Comparison of ENCODE assay signal across 1 cellular context in the genomic region with DNA sequence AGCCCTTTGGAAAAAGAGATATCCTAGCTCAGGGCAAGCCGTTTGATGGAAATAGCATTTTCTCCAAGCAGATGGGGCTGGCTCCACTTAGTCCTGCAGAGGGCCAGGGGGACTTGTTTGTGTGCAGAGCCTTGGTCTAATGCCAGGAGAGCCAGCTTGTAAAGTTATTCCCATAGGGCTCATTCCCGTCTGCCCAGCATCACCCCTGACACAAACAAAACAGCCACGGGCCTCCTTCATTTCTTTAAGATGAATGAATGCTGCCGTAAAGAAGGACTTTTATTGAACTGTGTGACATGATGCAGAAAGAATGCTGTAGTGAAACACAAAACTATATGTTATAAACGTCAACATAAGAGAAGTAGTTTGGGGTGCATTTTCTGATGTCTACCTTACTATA.
TF ChIP-seq lines count a peak whose summit lies in the region.

No MANE protein-coding gene starts in this region.

TF ChIP-seq in HEK293, 187 proteins besides CTCF, POLR2A, EP300 and RAD21 (continued from another document):
- TF ChIP-seq, protein P1, sequence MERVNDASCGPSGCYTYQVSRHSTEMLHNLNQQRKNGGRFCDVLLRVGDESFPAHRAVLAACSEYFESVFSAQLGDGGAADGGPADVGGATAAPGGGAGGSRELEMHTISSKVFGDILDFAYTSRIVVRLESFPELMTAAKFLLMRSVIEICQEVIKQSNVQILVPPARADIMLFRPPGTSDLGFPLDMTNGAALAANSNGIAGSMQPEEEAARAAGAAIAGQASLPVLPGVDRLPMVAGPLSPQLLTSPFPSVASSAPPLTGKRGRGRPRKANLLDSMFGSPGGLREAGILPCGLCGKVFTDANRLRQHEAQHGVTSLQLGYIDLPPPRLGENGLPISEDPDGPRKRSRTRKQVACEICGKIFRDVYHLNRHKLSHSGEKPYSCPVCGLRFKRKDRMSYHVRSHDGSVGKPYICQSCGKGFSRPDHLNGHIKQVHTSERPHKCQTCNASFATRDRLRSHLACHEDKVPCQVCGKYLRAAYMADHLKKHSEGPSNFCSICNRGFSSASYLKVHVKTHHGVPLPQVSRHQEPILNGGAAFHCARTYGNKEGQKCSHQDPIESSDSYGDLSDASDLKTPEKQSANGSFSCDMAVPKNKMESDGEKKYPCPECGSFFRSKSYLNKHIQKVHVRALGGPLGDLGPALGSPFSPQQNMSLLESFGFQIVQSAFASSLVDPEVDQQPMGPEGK (tag by site-specific recombination; IDR thresholded peaks at IDR 0.05) = peak; percentile 32; the same call in 1 of the 2 replicates
- TF ChIP-seq ZNF629 (tag by site-specific recombination; IDR thresholded peaks at IDR 0.05) (peak; percentile 86), SP7 (tag by site-specific recombination; IDR thresholded peaks at IDR 0.05) (peak; percentile 66), KLF10 (tag by site-specific recombination; IDR thresholded peaks at IDR 0.05) (peak; percentile 74), ZNF843 (tag by site-specific recombination; IDR thresholded peaks at IDR 0.05) (peak; percentile 91), ZNF211 (tag by site-specific recombination; IDR thresholded peaks at IDR 0.05; ENCODE audit: low read depth) (no peak), ZNF24 (tag by site-specific recombination; IDR thresholded peaks at IDR 0.05) (peak; percentile 99), WT1 (tag by site-specific recombination; IDR thresholded peaks at IDR 0.05) (peak; percentile 76; the same call in 1 of the 2 replicates), YY2 (tag by site-specific recombination; IDR thresholded peaks at IDR 0.05) (no peak), TRIM28 (IDR thresholded peaks at IDR 0.05; ENCODE audit: borderline replicate concordance, low read length) (peak; percentile 54; the same call in 1 of the 2 replicates), ZBTB20 (tag by site-specific recombination; IDR thresholded peaks at IDR 0.05) (0 out of 2 replicates have a peak, but pooled peaks have one; percentile 16), ZNF830 (tag by site-specific recombination; IDR thresholded peaks at IDR 0.05; ENCODE audit: low read depth) (no peak), ZNF561 (tag by site-specific recombination; IDR thresholded peaks at IDR 0.05; ENCODE audit: borderline replicate concordance) (peak; percentile 50; the same call in 1 of the 2 replicates), ZXDB (tag by site-specific recombination; IDR thresholded peaks at IDR 0.05) (peak; percentile 83), HOXD13 (CRISPR knock-in tag; IDR thresholded peaks at IDR 0.05; ENCODE audit: borderline replicate concordance) (peak; percentile 92), ZNF514 (tag by site-specific recombination; IDR thresholded peaks at IDR 0.05) (no peak), REPIN1 (tag by site-specific recombination; IDR thresholded peaks at IDR 0.05; ENCODE audit: low read depth) (no peak), GLIS1 (tag by site-specific recombination; IDR thresholded peaks at IDR 0.05) (peak; percentile 59; the same call in 1 of the 2 replicates), MYNN (tag by site-specific recombination; IDR thresholded peaks at IDR 0.05; ENCODE audit: borderline replicate concordance) (peak; percentile 90), ZNF558 (tag by site-specific recombination; IDR thresholded peaks at IDR 0.05) (peak; percentile 56; the same call in 1 of the 2 replicates), ZNF701 (tag by site-specific recombination; IDR thresholded peaks at IDR 0.05) (no peak), ZNF10 (tag by site-specific recombination; IDR thresholded peaks at IDR 0.05) (0 out of 2 replicates have a peak, but pooled peaks have one; percentile 13)
- TF ChIP-seq, protein P2, sequence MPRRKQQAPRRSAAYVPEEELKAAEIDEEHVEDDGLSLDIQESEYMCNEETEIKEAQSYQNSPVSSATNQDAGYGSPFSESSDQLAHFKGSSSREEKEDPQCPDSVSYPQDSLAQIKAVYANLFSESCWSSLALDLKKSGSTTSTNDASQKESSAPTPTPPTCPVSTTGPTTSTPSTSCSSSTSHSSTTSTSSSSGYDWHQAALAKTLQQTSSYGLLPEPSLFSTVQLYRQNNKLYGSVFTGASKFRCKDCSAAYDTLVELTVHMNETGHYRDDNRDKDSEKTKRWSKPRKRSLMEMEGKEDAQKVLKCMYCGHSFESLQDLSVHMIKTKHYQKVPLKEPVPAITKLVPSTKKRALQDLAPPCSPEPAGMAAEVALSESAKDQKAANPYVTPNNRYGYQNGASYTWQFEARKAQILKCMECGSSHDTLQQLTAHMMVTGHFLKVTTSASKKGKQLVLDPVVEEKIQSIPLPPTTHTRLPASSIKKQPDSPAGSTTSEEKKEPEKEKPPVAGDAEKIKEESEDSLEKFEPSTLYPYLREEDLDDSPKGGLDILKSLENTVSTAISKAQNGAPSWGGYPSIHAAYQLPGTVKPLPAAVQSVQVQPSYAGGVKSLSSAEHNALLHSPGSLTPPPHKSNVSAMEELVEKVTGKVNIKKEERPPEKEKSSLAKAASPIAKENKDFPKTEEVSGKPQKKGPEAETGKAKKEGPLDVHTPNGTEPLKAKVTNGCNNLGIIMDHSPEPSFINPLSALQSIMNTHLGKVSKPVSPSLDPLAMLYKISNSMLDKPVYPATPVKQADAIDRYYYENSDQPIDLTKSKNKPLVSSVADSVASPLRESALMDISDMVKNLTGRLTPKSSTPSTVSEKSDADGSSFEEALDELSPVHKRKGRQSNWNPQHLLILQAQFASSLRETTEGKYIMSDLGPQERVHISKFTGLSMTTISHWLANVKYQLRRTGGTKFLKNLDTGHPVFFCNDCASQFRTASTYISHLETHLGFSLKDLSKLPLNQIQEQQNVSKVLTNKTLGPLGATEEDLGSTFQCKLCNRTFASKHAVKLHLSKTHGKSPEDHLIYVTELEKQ (tag by site-specific recombination; IDR thresholded peaks at IDR 0.05; ENCODE audit: borderline replicate concordance) = peak; percentile 63
- TF ChIP-seq, protein P3, sequence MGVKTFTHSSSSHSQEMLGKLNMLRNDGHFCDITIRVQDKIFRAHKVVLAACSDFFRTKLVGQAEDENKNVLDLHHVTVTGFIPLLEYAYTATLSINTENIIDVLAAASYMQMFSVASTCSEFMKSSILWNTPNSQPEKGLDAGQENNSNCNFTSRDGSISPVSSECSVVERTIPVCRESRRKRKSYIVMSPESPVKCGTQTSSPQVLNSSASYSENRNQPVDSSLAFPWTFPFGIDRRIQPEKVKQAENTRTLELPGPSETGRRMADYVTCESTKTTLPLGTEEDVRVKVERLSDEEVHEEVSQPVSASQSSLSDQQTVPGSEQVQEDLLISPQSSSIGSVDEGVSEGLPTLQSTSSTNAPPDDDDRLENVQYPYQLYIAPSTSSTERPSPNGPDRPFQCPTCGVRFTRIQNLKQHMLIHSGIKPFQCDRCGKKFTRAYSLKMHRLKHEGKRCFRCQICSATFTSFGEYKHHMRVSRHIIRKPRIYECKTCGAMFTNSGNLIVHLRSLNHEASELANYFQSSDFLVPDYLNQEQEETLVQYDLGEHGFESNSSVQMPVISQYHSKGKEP (tag by site-specific recombination; IDR thresholded peaks at IDR 0.05) = peak; percentile 50
- TF ChIP-seq, protein P4, sequence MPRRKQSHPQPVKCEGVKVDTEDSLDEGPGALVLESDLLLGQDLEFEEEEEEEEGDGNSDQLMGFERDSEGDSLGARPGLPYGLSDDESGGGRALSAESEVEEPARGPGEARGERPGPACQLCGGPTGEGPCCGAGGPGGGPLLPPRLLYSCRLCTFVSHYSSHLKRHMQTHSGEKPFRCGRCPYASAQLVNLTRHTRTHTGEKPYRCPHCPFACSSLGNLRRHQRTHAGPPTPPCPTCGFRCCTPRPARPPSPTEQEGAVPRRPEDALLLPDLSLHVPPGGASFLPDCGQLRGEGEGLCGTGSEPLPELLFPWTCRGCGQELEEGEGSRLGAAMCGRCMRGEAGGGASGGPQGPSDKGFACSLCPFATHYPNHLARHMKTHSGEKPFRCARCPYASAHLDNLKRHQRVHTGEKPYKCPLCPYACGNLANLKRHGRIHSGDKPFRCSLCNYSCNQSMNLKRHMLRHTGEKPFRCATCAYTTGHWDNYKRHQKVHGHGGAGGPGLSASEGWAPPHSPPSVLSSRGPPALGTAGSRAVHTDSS (tag by site-specific recombination; IDR thresholded peaks at IDR 0.05) = 0 out of 2 replicates have a peak, but pooled peaks have one; percentile 10
- TF ChIP-seq, protein P5, sequence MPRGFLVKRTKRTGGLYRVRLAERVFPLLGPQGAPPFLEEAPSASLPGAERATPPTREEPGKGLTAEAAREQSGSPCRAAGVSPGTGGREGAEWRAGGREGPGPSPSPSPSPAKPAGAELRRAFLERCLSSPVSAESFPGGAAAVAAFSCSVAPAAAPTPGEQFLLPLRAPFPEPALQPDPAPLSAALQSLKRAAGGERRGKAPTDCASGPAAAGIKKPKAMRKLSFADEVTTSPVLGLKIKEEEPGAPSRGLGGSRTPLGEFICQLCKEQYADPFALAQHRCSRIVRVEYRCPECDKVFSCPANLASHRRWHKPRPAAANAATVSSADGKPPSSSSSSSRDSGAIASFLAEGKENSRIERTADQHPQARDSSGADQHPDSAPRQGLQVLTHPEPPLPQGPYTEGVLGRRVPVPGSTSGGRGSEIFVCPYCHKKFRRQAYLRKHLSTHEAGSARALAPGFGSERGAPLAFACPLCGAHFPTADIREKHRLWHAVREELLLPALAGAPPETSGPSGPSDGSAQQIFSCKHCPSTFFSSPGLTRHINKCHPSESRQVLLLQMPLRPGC (tag by site-specific recombination; IDR thresholded peaks at IDR 0.05) = 0 out of 2 replicates have a peak, but pooled peaks have one; percentile 27
- TF ChIP-seq, protein P6, sequence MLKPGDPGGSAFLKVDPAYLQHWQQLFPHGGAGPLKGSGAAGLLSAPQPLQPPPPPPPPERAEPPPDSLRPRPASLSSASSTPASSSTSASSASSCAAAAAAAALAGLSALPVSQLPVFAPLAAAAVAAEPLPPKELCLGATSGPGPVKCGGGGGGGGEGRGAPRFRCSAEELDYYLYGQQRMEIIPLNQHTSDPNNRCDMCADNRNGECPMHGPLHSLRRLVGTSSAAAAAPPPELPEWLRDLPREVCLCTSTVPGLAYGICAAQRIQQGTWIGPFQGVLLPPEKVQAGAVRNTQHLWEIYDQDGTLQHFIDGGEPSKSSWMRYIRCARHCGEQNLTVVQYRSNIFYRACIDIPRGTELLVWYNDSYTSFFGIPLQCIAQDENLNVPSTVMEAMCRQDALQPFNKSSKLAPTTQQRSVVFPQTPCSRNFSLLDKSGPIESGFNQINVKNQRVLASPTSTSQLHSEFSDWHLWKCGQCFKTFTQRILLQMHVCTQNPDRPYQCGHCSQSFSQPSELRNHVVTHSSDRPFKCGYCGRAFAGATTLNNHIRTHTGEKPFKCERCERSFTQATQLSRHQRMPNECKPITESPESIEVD (tag by site-specific recombination; IDR thresholded peaks at IDR 0.05) = peak; percentile 85
- TF ChIP-seq, protein P7, sequence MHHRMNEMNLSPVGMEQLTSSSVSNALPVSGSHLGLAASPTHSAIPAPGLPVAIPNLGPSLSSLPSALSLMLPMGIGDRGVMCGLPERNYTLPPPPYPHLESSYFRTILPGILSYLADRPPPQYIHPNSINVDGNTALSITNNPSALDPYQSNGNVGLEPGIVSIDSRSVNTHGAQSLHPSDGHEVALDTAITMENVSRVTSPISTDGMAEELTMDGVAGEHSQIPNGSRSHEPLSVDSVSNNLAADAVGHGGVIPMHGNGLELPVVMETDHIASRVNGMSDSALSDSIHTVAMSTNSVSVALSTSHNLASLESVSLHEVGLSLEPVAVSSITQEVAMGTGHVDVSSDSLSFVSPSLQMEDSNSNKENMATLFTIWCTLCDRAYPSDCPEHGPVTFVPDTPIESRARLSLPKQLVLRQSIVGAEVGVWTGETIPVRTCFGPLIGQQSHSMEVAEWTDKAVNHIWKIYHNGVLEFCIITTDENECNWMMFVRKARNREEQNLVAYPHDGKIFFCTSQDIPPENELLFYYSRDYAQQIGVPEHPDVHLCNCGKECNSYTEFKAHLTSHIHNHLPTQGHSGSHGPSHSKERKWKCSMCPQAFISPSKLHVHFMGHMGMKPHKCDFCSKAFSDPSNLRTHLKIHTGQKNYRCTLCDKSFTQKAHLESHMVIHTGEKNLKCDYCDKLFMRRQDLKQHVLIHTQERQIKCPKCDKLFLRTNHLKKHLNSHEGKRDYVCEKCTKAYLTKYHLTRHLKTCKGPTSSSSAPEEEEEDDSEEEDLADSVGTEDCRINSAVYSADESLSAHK (tag by site-specific recombination; IDR thresholded peaks at IDR 0.05) = peak; percentile 79
- TF ChIP-seq, protein P8, sequence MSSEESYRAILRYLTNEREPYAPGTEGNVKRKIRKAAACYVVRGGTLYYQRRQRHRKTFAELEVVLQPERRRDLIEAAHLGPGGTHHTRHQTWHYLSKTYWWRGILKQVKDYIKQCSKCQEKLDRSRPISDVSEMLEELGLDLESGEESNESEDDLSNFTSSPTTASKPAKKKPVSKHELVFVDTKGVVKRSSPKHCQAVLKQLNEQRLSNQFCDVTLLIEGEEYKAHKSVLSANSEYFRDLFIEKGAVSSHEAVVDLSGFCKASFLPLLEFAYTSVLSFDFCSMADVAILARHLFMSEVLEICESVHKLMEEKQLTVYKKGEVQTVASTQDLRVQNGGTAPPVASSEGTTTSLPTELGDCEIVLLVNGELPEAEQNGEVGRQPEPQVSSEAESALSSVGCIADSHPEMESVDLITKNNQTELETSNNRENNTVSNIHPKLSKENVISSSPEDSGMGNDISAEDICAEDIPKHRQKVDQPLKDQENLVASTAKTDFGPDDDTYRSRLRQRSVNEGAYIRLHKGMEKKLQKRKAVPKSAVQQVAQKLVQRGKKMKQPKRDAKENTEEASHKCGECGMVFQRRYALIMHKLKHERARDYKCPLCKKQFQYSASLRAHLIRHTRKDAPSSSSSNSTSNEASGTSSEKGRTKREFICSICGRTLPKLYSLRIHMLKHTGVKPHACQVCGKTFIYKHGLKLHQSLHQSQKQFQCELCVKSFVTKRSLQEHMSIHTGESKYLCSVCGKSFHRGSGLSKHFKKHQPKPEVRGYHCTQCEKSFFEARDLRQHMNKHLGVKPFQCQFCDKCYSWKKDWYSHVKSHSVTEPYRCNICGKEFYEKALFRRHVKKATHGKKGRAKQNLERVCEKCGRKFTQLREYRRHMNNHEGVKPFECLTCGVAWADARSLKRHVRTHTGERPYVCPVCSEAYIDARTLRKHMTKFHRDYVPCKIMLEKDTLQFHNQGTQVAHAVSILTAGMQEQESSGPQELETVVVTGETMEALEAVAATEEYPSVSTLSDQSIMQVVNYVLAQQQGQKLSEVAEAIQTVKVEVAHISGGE (tag by site-specific recombination; conservative IDR thresholded peaks at IDR 0.05; ENCODE audit: low read depth) = peak; percentile 85
